Comparison of ENCODE assay signal across 22 cellular contexts in genomic region chr20:61679473-61679872, GRCh38.
DNase-seq lines count a peak whose midpoint lies in the region; ATAC-seq, FAIRE-seq and TF ChIP-seq lines count a peak whose summit lies in the region.
"Had no signal": no experiment of that assay in that cellular context is flagged by ENCODE, and none has a peak within 500 bp of the region (broad histone marks: within the 10 kb centered on the region; RNA-seq: fewer than 3 reads in every experiment).

No MANE protein-coding gene starts in this region.

- H3K4me1 ChIP-seq in kidney (ENCODE audit: control insufficient read depth in 1 of 2, insufficient read depth in 1 of 2, low read depth in 1 of 2, low read length in 2 of 2), result no peaks in the 10 kb centered on the region
- H3K4me1 ChIP-seq in OCI-LY7 (ENCODE audit: insufficient read depth, low read length, poor library complexity, severe bottlenecking), result no peaks in the 10 kb centered on the region
- H3K4me1 ChIP-seq: A549, Caco-2 had no signal

- no peak for TF ChIP-seq CTCF in kidney (IDR thresholded peaks at IDR 0.05; ENCODE audit: borderline replicate concordance, extremely low read depth, insufficient read depth)
- no peak for TF ChIP-seq CTCF in OCI-LY7 (conservative IDR thresholded peaks at IDR 0.05; ENCODE audit: low read length)

- DNase-seq in Right ventricle myocardium inferior (ENCODE audit: missing footprints), result peak; percentile 37
- no peak for DNase-seq in cardiac septum (ENCODE audit: low spot score)
- no peak for DNase-seq in HTR-8/SVneo (ENCODE audit: insufficient read length, low spot score)
- peak; percentile 49 for DNase-seq in kidney
- no peak for DNase-seq in stimulated activated effector memory CD8-positive, alpha-beta T cell treated with anti-CD3 and anti-CD28 coated beads, Interleukin-12 subunit alpha, Interleukin-12 subunit beta, amount 100 ng/mL, for 72 hours (ENCODE audit: low spot score in 2 of 2)
- no peak for DNase-seq in OCI-LY7 (ENCODE audit: low spot score)
- DNase-seq in NCI-H69 (lab: John Stamatoyannopoulos, UW), result no peak
- DNase-seq: AML-193; Caco-2; Calu3; CD4-positive, alpha-beta T cell; CD8-positive, alpha-beta T cell; DMS79 treated with DMSO at 0.1 percent for 48 hours; GF-D8 had no signal

- CTCF ChIA-PET in OCI-LY7 (lab: Charles Lee; ENCODE audit: unreplicated experiment), result no interaction called here

- no peaks in the 10 kb centered on the region for H3K4me1 Mint-ChIP-seq in stimulated activated effector memory CD8-positive, alpha-beta T cell treated with anti-CD3 and anti-CD28 coated beads, Interleukin-12 subunit alpha, Interleukin-12 subunit beta, amount 100 ng/mL, for 72 hours
- H3K4me1 Mint-ChIP-seq: B cell had no signal

- H3K79me2 ChIP-seq in OCI-LY7 (ENCODE audit: insufficient read depth, low read depth, low read length), result no peaks in the 10 kb centered on the region

- H4K20me1 ChIP-seq in OCI-LY7 (ENCODE audit: insufficient read depth, low read length), result no peaks in the 10 kb centered on the region

- no TSS peak for BruUV-seq in OCI-LY7 (replicated peaks; lab: Mats Ljungman, UMichigan)

- no peaks in the 10 kb centered on the region for H3K9me2 ChIP-seq in OCI-LY7 (ENCODE audit: insufficient read depth, low read length)

- H3K9me3 ChIP-seq in kidney (ENCODE audit: control insufficient read depth in 1 of 2, low read length in 2 of 2) (no peaks in the 10 kb centered on the region), OCI-LY7 (ENCODE audit: low read length) (no peaks in the 10 kb centered on the region)
- H3K9me3 ChIP-seq: A549; BLaER1 treated with 17β-estradiol and CSF1 and Interleukin-3, amounts not matched to agents 10 nM and 100 nM had no signal

- H3K9me3 Mint-ChIP-seq in stimulated activated effector memory CD8-positive, alpha-beta T cell treated with anti-CD3 and anti-CD28 coated beads, Interleukin-12 subunit alpha, Interleukin-12 subunit beta, amount 100 ng/mL, for 72 hours, result no peaks in the 10 kb centered on the region
- H3K9me3 Mint-ChIP-seq: CD4-positive, alpha-beta T cell; CD8-positive, alpha-beta T cell had no signal

- no peak for ATAC-seq in Right ventricle myocardium inferior
- peak; percentile 19 for ATAC-seq in stimulated activated effector memory CD8-positive, alpha-beta T cell treated with anti-CD3 and anti-CD28 coated beads, Interleukin-12 subunit alpha, Interleukin-12 subunit beta, amount 100 ng/mL, for 72 hours
- ATAC-seq: A549; CD8-positive, alpha-beta T cell had no signal

- no peak overlapping the region for H3K27ac Mint-ChIP-seq in stimulated activated effector memory CD8-positive, alpha-beta T cell treated with anti-CD3 and anti-CD28 coated beads, Interleukin-12 subunit alpha, Interleukin-12 subunit beta, amount 100 ng/mL, for 72 hours
- H3K27ac Mint-ChIP-seq: B cell; CD4-positive, alpha-beta T cell; CD8-positive, alpha-beta T cell had no signal

- peak; percentile 20 for FAIRE-seq in HTR-8/SVneo (lab: Jason Lieb, UNC)
- no peak for FAIRE-seq in kidney (lab: Jason Lieb, UNC)
- FAIRE-seq: A549, D721Med, G401.6, GM12891 had no signal

- no peak overlapping the region for H3K9ac ChIP-seq in kidney (ENCODE audit: low read length in 2 of 2)
- H3K9ac ChIP-seq: BLaER1 treated with 17β-estradiol and CSF1 and Interleukin-3, amounts not matched to agents 10 nM and 100 nM had no signal

- H2AFZ ChIP-seq in OCI-LY7 (ENCODE audit: low read length), result no peak overlapping the region

- no peak overlapping the region for H3K4me3 Mint-ChIP-seq in stimulated activated effector memory CD8-positive, alpha-beta T cell treated with anti-CD3 and anti-CD28 coated beads, Interleukin-12 subunit alpha, Interleukin-12 subunit beta, amount 100 ng/mL, for 72 hours
- H3K4me3 Mint-ChIP-seq: B cell; CD4-positive, alpha-beta T cell; CD8-positive, alpha-beta T cell had no signal

- H3K36me3 ChIP-seq in kidney (ENCODE audit: control insufficient read depth in 1 of 2, insufficient read depth in 2 of 2, low read length in 2 of 2) (no peaks in the 10 kb centered on the region), OCI-LY7 (ENCODE audit: insufficient read depth, low read length) (no peaks in the 10 kb centered on the region)
- H3K36me3 ChIP-seq: BLaER1 treated with 17β-estradiol and CSF1 and Interleukin-3, amounts not matched to agents 10 nM and 100 nM had no signal

- POLR2A ChIA-PET in OCI-LY7 (lab: Charles Lee), result no interaction called here

- H3K4me3 ChIP-seq in kidney (ENCODE audit: low read length in 2 of 2) (no peak overlapping the region), OCI-LY7 (ENCODE audit: low read depth, low read length, poor library complexity, severe bottlenecking) (no peak overlapping the region)
- H3K4me3 ChIP-seq: A549; BLaER1 treated with 17β-estradiol and CSF1 and Interleukin-3, amounts not matched to agents 10 nM and 100 nM had no signal

- no peak overlapping the region for H3K4me2 ChIP-seq in OCI-LY7 (ENCODE audit: low read length)
- H3K4me2 ChIP-seq: A549 had no signal

- intact Hi-C loops in Right ventricle myocardium inferior (cut with DNase I), result no loop called here
- intact Hi-C loops in cardiac septum (cut with DNase I), result no loop called here
- intact Hi-C loops in kidney (cut with DNase I), result no loop called here
- intact Hi-C loops in OCI-LY7 (cut with micrococcal nuclease; ENCODE audit: unreplicated experiment), result no loop called here

- H3K27ac ChIP-seq in kidney (ENCODE audit: low read depth in 2 of 2, low read length in 2 of 2), result no peak overlapping the region
- no peak overlapping the region for H3K27ac ChIP-seq in OCI-LY7 (ENCODE audit: low read depth, low read length, poor library complexity, severe bottlenecking)
- H3K27ac ChIP-seq: 22Rv1; A549; BLaER1 treated with 17β-estradiol and CSF1 and Interleukin-3, amounts not matched to agents 10 nM and 100 nM; C4-2B had no signal

- no peaks in the 10 kb centered on the region for H3K36me3 Mint-ChIP-seq in stimulated activated effector memory CD8-positive, alpha-beta T cell treated with anti-CD3 and anti-CD28 coated beads, Interleukin-12 subunit alpha, Interleukin-12 subunit beta, amount 100 ng/mL, for 72 hours
- H3K36me3 Mint-ChIP-seq: CD8-positive, alpha-beta T cell had no signal

Comparison
In these comparisons a context has a peak if more than half of its experiments do, and no peak if none do; other contexts are left out.
1. DNase-seq: peak in Right ventricle myocardium inferior (single experiment) and kidney (single experiment); none in cardiac septum (single experiment), HTR-8/SVneo (single experiment), stimulated activated effector memory CD8-positive, alpha-beta T cell treated with anti-CD3 and anti-CD28 coated beads, Interleukin-12 subunit alpha, Interleukin-12 subunit beta, amount 100 ng/mL, for 72 hours (0 of 2), OCI-LY7 (single experiment) and NCI-H69 (single experiment).